9 cellular contexts compared by ENCODE assay signal in the genomic region with DNA sequence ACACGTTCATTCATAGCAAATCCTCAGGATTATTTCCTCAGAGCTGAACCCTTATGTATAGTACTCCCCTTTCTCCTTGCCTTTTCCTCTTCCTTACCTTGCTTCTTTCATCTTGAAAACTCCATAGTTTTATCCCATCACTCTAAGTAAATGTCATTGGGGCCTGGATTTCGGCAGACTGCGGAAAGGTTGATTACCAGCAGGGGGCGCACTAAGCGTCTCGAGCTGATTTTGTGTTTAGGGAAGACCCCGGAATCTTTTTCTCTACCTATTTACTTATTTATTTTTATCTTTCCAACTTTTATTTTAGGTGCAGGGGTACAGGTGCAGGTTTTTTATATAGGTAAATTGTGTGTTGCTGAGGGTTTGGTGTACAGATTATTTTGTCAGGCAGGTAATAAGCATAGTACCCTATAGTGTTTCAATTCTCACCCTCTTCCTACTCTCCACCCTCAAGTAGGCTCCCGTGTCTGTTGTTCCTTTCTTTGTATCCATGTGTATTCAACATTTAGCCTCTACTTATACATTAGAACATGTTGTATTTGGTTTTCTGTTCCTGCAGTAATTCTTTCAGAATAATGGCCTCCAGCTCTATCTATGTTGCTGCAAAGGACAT. TPM values are rescaled to one million over a fixed set of nuclear protein-coding genes. Genes with fewer than 3 reads are reported as not detected.
DNase-seq lines count a peak whose midpoint lies in the region; ATAC-seq lines count a peak whose summit lies in the region.
"Had no signal": no experiment of that assay in that cellular context is flagged by ENCODE, and none has a peak within 500 bp of the region (broad histone marks: within the 10 kb centered on the region; RNA-seq: fewer than 3 reads in every experiment).

No MANE protein-coding gene starts in this region.

- ATAC-seq in left ventricle myocardium superior (no peak), HG03521 (IDR thresholded peaks at IDR 0.05; ENCODE audit: unreplicated experiment) (no peak), GM18868 (IDR thresholded peaks at IDR 0.05; ENCODE audit: unreplicated experiment) (no peak)

- intact Hi-C loops in left ventricle myocardium superior (cut with micrococcal nuclease) = no loop called here

- H3K36me3 Mint-ChIP-seq in activated T-cell treated with anti-CD3 and anti-CD28 coated beads, Interleukin-2, amount 50 U/mL, for 24 hours (ENCODE audit: low read depth) = no peaks in the 10 kb centered on the region
- H3K36me3 Mint-ChIP-seq: CD4-positive, CD25-positive, alpha-beta regulatory T cell had no signal

- no peak overlapping the region for H3K27ac Mint-ChIP-seq in activated T-cell treated with anti-CD3 and anti-CD28 coated beads, Interleukin-2, amount 50 U/mL, for 24 hours
- H3K27ac Mint-ChIP-seq: CD4-positive, CD25-positive, alpha-beta regulatory T cell had no signal

- H3K27me3 Mint-ChIP-seq in activated T-cell treated with anti-CD3 and anti-CD28 coated beads, Interleukin-2, amount 50 U/mL, for 24 hours = peaks cover 35% of the 10 kb centered on the region

- H3K4me3 Mint-ChIP-seq in activated T-cell treated with anti-CD3 and anti-CD28 coated beads, Interleukin-2, amount 50 U/mL, for 24 hours = no peak overlapping the region
- H3K4me3 Mint-ChIP-seq: CD4-positive, CD25-positive, alpha-beta regulatory T cell had no signal

- H3K4me1 Mint-ChIP-seq in activated T-cell treated with anti-CD3 and anti-CD28 coated beads, Interleukin-2, amount 50 U/mL, for 24 hours (ENCODE audit: low read depth) = peaks cover 2% of the 10 kb centered on the region

- peak; percentile 28 for DNase-seq in NCI-H2107 treated with DMSO at 0.1 percent for 48 hours (lab: John Stamatoyannopoulos, UW; ENCODE audit: unreplicated experiment)
- DNase-seq in NCI-H2107 (lab: John Stamatoyannopoulos, UW) = no peak
- DNase-seq in NCI-H1092 treated with DMSO at 0.1 percent for 48 hours (lab: John Stamatoyannopoulos, UW) = peak; percentile 19
- DNase-seq in activated T-cell treated with anti-CD3 and anti-CD28 coated beads, Interleukin-2, amount 50 U/mL, for 24 hours = peak; percentile 50
- peak; percentile 60 for DNase-seq in left ventricle myocardium superior
- DNase-seq in stimulated activated CD4-positive, alpha-beta T cell treated with anti-CD3 and anti-CD28 coated beads, Interleukin-2, amount 100 ng/mL, for 24 hours = peak; percentile 50 to 57

- no peaks in the 10 kb centered on the region for H3K9me3 Mint-ChIP-seq in activated T-cell treated with anti-CD3 and anti-CD28 coated beads, Interleukin-2, amount 50 U/mL, for 24 hours
- H3K9me3 Mint-ChIP-seq: CD4-positive, CD25-positive, alpha-beta regulatory T cell had no signal

RNA-seq across cellular contexts. Expression of gene MTARC1, which starts 11.4 kb away (rescaled TPM):
- total RNA-seq in left ventricle myocardium superior = 3.5 TPM
- total RNA-seq: CD4-positive, CD25-positive, alpha-beta regulatory T cell had no signal

RNA-seq across cellular contexts. Expression of gene MTARC2, which starts 27.2 kb away (rescaled TPM):
- total RNA-seq in left ventricle myocardium superior = 24.9 TPM
- total RNA-seq: CD4-positive, CD25-positive, alpha-beta regulatory T cell had no signal
